In genomic region chr1:1539310-1540014, GRCh38 we compare ENCODE assay signal across 1 cellular context.
TF ChIP-seq lines count a peak whose summit lies in the region.

No MANE protein-coding gene starts in this region.

TF ChIP-seq in endothelial cell of umbilical vein, 7 proteins besides CTCF, POLR2A, EP300 and RAD21:
- TF ChIP-seq POLR2AphosphoS5 (IDR thresholded peaks at IDR 0.05; ENCODE audit: insufficient read depth, low read depth, low read length) (no peak), MYC (IDR thresholded peaks at IDR 0.05; ENCODE audit: low read depth, low read length) (no peak), FOS (IDR thresholded peaks at IDR 0.05; ENCODE audit: borderline replicate concordance, insufficient read depth, low read length) (no peak), GATA2 (IDR thresholded peaks at IDR 0.05; ENCODE audit: insufficient read depth, insufficient read length, low read depth, low read length) (no peak), JUN (IDR thresholded peaks at IDR 0.05; ENCODE audit: borderline replicate concordance, insufficient read depth, insufficient read length, low read depth) (no peak), EZH2 (IDR thresholded peaks at IDR 0.05; ENCODE audit: borderline replicate concordance, low read depth, low read length, severe bottlenecking) (no peak)
- TF ChIP-seq, protein P1, sequence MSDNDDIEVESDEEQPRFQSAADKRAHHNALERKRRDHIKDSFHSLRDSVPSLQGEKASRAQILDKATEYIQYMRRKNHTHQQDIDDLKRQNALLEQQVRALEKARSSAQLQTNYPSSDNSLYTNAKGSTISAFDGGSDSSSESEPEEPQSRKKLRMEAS (IDR thresholded peaks at IDR 0.05; ENCODE audit: insufficient read depth, insufficient read length), result no peak
